In the genomic region with DNA sequence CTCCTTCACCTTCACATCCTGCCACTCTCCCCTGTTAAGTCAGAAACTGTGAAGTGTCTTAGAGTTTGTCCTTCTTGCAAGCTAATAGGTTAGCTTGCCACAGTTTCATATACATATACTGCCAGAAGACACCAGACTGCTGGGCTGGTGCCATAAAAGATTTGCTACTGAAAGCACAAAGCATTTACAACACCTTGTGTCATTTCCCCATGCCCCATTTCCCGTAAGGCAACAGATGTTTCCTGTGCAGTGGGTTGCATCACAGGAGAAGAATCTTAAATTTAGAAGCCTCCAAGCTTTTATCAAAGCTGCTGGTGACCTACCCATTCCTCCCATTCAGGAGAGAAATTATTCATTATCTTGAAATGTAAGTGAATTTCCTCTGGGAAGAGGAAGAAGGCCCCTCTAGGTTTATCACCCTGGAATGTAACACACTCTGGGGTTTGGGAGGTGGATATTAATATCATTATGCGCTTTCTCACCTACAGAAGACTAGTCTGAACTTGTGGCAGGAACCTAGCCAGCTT, we compare ENCODE assay signal across 8 cellular contexts. TPM values are rescaled to one million over a fixed set of nuclear protein-coding genes. Genes with fewer than 3 reads are reported as not detected.
DNase-seq lines count a peak whose midpoint lies in the region; ATAC-seq and TF ChIP-seq lines count a peak whose summit lies in the region.

No MANE protein-coding gene starts in this region.

- DNase-seq in EL = peak; percentile 80
- DNase-seq in NB4 (ENCODE audit: low read depth) = peak; percentile 93
- peak; percentile 36 for DNase-seq in colonic mucosa
- DNase-seq in naive B cell = peak; percentile 59
- no peak for DNase-seq in WTC11 (ENCODE audit: low spot score)
- no peak for DNase-seq in cortex of kidney (lab: John Stamatoyannopoulos, UW)

- no peak for TF ChIP-seq POLR2A in NB4 (IDR thresholded peaks at IDR 0.05; ENCODE audit: extremely low read depth, insufficient read length)

- ATAC-seq in GM21786 (IDR thresholded peaks at IDR 0.05; ENCODE audit: unreplicated experiment) (peak; percentile 76), naive B cell (ENCODE audit: low read depth in 2 of 2) (peak; percentile 94 to 96), WTC11 (no peak)
- no peak for ATAC-seq in activated CD4-positive, CD25-positive, alpha-beta regulatory T cell treated with anti-CD3 and anti-CD28 coated beads, Interleukin-2, amount 50 U/mL, for 24 hours

- no peaks in the 10 kb centered on the region for H3K9me3 ChIP-seq in colonic mucosa

- no peaks in the 10 kb centered on the region for H3K36me3 ChIP-seq in colonic mucosa

- H3K4me1 ChIP-seq in colonic mucosa = no peaks in the 10 kb centered on the region

- H3K36me3 Mint-ChIP-seq in naive B cell = peaks cover 9 to 24% of the 10 kb centered on the region in 2 donors
- H3K36me3 Mint-ChIP-seq in WTC11 = peaks cover 22% of the 10 kb centered on the region

- no peak overlapping the region for H3K9ac ChIP-seq in colonic mucosa (ENCODE audit: low read depth in 2 of 2, low read length in 2 of 2)

- H3K27ac ChIP-seq in colonic mucosa = no peak overlapping the region

- H3K27ac Mint-ChIP-seq in naive B cell (peak overlapping the region; percentile 22 to 90 (median 84)), WTC11 (no peak overlapping the region)

- H3K4me1 Mint-ChIP-seq in naive B cell (peaks cover 14 to 34% (median 33%) of the 10 kb centered on the region in 3 donors), WTC11 (no peaks in the 10 kb centered on the region)

- POLR2A ChIA-PET in WTC11 (lab: Charles Lee) = no interaction called here

- TF ChIP-seq CTCF in NB4 (IDR thresholded peaks at IDR 0.05; ENCODE audit: low read depth, low read length) = no peak
- no peak for TF ChIP-seq CTCF in colonic mucosa (IDR thresholded peaks at IDR 0.05)
- no peak for TF ChIP-seq CTCF in WTC11 (IDR thresholded peaks at IDR 0.05)

- H3K9me3 Mint-ChIP-seq in naive B cell (peaks cover 4 to 42% (median 29%) of the 10 kb centered on the region in 7 donors), WTC11 (peaks cover 44% of the 10 kb centered on the region)

- H3K27me3 Mint-ChIP-seq in naive B cell (no peaks in the 10 kb centered on the region), WTC11 (ENCODE audit: low read depth) (no peaks in the 10 kb centered on the region; the same call in 1 of the 2 replicates)

- no peaks in the 10 kb centered on the region for H3K27me3 ChIP-seq in colonic mucosa

- peak overlapping the region in 6 of 8 donors; percentile 10 to 66 (median 52) for H3K4me3 Mint-ChIP-seq in naive B cell
- no peak overlapping the region for H3K4me3 Mint-ChIP-seq in WTC11

- H3K4me3 ChIP-seq in NB4 (ENCODE audit: low read depth, low read length) (no peak overlapping the region), colonic mucosa (no peak overlapping the region)

- intact Hi-C loops in colonic mucosa (cut with DNase I) = loop anchor here (10.0 kb wide), 1 partner anchor 105 kb away; no protein-coding TSS in a partner anchor

- CTCF ChIA-PET in WTC11 (lab: Charles Lee) = no interaction called here

TF ChIP-seq in WTC11, 78 proteins besides CTCF, POLR2A, EP300 and RAD21:
- TF ChIP-seq PRRX2 (CRISPR knock-in tag; IDR thresholded peaks at IDR 0.05) (no peak), NR2C2 (CRISPR knock-in tag; IDR thresholded peaks at IDR 0.05) (no peak), TEAD4 (CRISPR knock-in tag; IDR thresholded peaks at IDR 0.05) (no peak), OVOL2 (CRISPR knock-in tag; IDR thresholded peaks at IDR 0.05; ENCODE audit: borderline replicate concordance) (no peak), ELF4 (CRISPR knock-in tag; IDR thresholded peaks at IDR 0.05; ENCODE audit: low read depth) (no peak), EMX1 (CRISPR knock-in tag; IDR thresholded peaks at IDR 0.05) (no peak), ZNF423 (CRISPR knock-in tag; IDR thresholded peaks at IDR 0.05) (no peak), CBFB (CRISPR knock-in tag; IDR thresholded peaks at IDR 0.05; ENCODE audit: low read depth) (no peak), SMAD4 (CRISPR knock-in tag; IDR thresholded peaks at IDR 0.05) (no peak), RELA (CRISPR knock-in tag; IDR thresholded peaks at IDR 0.05; ENCODE audit: borderline replicate concordance) (no peak)
- TF ChIP-seq, protein P1, sequence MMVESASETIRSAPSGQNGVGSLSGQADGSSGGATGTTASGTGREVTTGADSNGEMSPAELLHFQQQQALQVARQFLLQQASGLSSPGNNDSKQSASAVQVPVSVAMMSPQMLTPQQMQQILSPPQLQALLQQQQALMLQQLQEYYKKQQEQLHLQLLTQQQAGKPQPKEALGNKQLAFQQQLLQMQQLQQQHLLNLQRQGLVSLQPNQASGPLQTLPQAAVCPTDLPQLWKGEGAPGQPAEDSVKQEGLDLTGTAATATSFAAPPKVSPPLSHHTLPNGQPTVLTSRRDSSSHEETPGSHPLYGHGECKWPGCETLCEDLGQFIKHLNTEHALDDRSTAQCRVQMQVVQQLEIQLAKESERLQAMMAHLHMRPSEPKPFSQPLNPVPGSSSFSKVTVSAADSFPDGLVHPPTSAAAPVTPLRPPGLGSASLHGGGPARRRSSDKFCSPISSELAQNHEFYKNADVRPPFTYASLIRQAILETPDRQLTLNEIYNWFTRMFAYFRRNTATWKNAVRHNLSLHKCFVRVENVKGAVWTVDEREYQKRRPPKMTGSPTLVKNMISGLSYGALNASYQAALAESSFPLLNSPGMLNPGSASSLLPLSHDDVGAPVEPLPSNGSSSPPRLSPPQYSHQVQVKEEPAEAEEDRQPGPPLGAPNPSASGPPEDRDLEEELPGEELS (CRISPR knock-in tag; IDR thresholded peaks at IDR 0.05) = no peak
- TF ChIP-seq, protein P2, sequence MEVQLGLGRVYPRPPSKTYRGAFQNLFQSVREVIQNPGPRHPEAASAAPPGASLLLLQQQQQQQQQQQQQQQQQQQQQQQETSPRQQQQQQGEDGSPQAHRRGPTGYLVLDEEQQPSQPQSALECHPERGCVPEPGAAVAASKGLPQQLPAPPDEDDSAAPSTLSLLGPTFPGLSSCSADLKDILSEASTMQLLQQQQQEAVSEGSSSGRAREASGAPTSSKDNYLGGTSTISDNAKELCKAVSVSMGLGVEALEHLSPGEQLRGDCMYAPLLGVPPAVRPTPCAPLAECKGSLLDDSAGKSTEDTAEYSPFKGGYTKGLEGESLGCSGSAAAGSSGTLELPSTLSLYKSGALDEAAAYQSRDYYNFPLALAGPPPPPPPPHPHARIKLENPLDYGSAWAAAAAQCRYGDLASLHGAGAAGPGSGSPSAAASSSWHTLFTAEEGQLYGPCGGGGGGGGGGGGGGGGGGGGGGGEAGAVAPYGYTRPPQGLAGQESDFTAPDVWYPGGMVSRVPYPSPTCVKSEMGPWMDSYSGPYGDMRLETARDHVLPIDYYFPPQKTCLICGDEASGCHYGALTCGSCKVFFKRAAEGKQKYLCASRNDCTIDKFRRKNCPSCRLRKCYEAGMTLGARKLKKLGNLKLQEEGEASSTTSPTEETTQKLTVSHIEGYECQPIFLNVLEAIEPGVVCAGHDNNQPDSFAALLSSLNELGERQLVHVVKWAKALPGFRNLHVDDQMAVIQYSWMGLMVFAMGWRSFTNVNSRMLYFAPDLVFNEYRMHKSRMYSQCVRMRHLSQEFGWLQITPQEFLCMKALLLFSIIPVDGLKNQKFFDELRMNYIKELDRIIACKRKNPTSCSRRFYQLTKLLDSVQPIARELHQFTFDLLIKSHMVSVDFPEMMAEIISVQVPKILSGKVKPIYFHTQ (CRISPR knock-in tag; IDR thresholded peaks at IDR 0.05) = no peak
- TF ChIP-seq, protein P3, sequence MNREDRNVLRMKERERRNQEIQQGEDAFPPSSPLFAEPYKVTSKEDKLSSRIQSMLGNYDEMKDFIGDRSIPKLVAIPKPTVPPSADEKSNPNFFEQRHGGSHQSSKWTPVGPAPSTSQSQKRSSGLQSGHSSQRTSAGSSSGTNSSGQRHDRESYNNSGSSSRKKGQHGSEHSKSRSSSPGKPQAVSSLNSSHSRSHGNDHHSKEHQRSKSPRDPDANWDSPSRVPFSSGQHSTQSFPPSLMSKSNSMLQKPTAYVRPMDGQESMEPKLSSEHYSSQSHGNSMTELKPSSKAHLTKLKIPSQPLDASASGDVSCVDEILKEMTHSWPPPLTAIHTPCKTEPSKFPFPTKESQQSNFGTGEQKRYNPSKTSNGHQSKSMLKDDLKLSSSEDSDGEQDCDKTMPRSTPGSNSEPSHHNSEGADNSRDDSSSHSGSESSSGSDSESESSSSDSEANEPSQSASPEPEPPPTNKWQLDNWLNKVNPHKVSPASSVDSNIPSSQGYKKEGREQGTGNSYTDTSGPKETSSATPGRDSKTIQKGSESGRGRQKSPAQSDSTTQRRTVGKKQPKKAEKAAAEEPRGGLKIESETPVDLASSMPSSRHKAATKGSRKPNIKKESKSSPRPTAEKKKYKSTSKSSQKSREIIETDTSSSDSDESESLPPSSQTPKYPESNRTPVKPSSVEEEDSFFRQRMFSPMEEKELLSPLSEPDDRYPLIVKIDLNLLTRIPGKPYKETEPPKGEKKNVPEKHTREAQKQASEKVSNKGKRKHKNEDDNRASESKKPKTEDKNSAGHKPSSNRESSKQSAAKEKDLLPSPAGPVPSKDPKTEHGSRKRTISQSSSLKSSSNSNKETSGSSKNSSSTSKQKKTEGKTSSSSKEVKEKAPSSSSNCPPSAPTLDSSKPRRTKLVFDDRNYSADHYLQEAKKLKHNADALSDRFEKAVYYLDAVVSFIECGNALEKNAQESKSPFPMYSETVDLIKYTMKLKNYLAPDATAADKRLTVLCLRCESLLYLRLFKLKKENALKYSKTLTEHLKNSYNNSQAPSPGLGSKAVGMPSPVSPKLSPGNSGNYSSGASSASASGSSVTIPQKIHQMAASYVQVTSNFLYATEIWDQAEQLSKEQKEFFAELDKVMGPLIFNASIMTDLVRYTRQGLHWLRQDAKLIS (CRISPR knock-in tag; IDR thresholded peaks at IDR 0.05; ENCODE audit: borderline replicate concordance) = no peak

RNA-seq across cellular contexts. Expression of gene RAB33B, which starts 34.5 kb away (rescaled TPM):
- total RNA-seq in colonic mucosa (1 to 10 TPM; 5.0 to 7.1 TPM), WTC11 (2021) (5.7 to 7.5 TPM (median 6.5 TPM) in 3 replicates)
- 10 to 100 TPM in 5 of 6 donors, 1 to 10 TPM in 1; 7.8 to 15.3 (median 12.8) TPM for polyA plus RNA-seq in naive B cell (ENCODE audit: low read depth in 6 of 6)

Comparison
In these comparisons a context has a peak if more than half of its experiments do, and no peak if none do; other contexts are left out.
1. DNase-seq: peak in EL (single experiment), NB4 (single experiment), colonic mucosa (single experiment) and naive B cell (single experiment); none in WTC11 (single experiment) and cortex of kidney (single experiment).
2. ATAC-seq: peak in GM21786 (single experiment) and naive B cell (2 of 2); none in WTC11 (single experiment) and activated CD4-positive, CD25-positive, alpha-beta regulatory T cell treated with anti-CD3 and anti-CD28 coated beads, Interleukin-2, amount 50 U/mL, for 24 hours (0 of 2).